Comparison of ENCODE assay signal across 1 cellular context in genomic region chr4:70839537-70840093, GRCh38.
TF ChIP-seq lines count a peak whose summit lies in the region.

GRSF1 (minus strand) TSS chr4:70839890; CDS start chr4:70839827, 63 bp downstream.

TF ChIP-seq in HepG2, 621 proteins besides CTCF, POLR2A, EP300 and RAD21 (continued from another document and continues in another):
- TF ChIP-seq RERE (CRISPR knock-in tag; IDR thresholded peaks at IDR 0.05; ENCODE audit: low read depth) (no peak), CEBPB (IDR thresholded peaks at IDR 0.05; ENCODE audit: borderline replicate concordance, low read depth, low read length) (no peak), RNF2 (conservative IDR thresholded peaks at IDR 0.05; ENCODE audit: low read depth) (no peak), REPIN1 (CRISPR knock-in tag; IDR thresholded peaks at IDR 0.05; ENCODE audit: borderline replicate concordance, low read depth) (peak; percentile 58; the same call in 1 of the 2 replicates), TSC22D2 (CRISPR knock-in tag; IDR thresholded peaks at IDR 0.05; ENCODE audit: borderline replicate concordance) (no peak), ZNF253 (CRISPR knock-in tag; IDR thresholded peaks at IDR 0.05; ENCODE audit: borderline replicate concordance) (0 out of 2 replicates have a peak, but pooled peaks have one; percentile 29), MYNN (CRISPR knock-in tag; IDR thresholded peaks at IDR 0.05; ENCODE audit: low read depth) (no peak), NR1H2 (CRISPR knock-in tag; IDR thresholded peaks at IDR 0.05; ENCODE audit: borderline replicate concordance, low read depth) (no peak), CREB1 (IDR thresholded peaks at IDR 0.05) (no peak), CREB1 (CRISPR knock-in tag; IDR thresholded peaks at IDR 0.05) (no peak), ZNF251 (CRISPR knock-in tag; IDR thresholded peaks at IDR 0.05) (no peak), DNMT3B (CRISPR knock-in tag; conservative IDR thresholded peaks at IDR 0.05) (no peak), NCOA2 (CRISPR knock-in tag; IDR thresholded peaks at IDR 0.05) (0 out of 2 replicates have a peak, but pooled peaks have one; percentile 18), EEA1 (CRISPR knock-in tag; IDR thresholded peaks at IDR 0.05; ENCODE audit: borderline replicate concordance) (no peak), LCORL (IDR thresholded peaks at IDR 0.05) (no peak), LCORL (CRISPR knock-in tag; IDR thresholded peaks at IDR 0.05) (no peak; the same call in 1 of the 2 replicates), AGO2 (optimal IDR thresholded peaks at IDR 0.05; ENCODE audit: low read depth, low read length) (peak; percentile 1), ZNF878 (CRISPR knock-in tag; IDR thresholded peaks at IDR 0.05) (no peak), RXRB (CRISPR knock-in tag; IDR thresholded peaks at IDR 0.05; ENCODE audit: borderline replicate concordance) (no peak; the same call in 1 of the 2 replicates), SNAPC5 (CRISPR knock-in tag; IDR thresholded peaks at IDR 0.05; ENCODE audit: borderline replicate concordance) (no peak), ZNF788 (CRISPR knock-in tag; IDR thresholded peaks at IDR 0.05; ENCODE audit: borderline replicate concordance) (peak; percentile 49; the same call in 1 of the 2 replicates), CENPX (CRISPR knock-in tag; IDR thresholded peaks at IDR 0.05) (no peak), YEATS4 (CRISPR knock-in tag; IDR thresholded peaks at IDR 0.05; ENCODE audit: borderline replicate concordance) (no peak), ARID4A (CRISPR knock-in tag; IDR thresholded peaks at IDR 0.05; ENCODE audit: borderline replicate concordance) (peak; percentile 34; the same call in 1 of the 2 replicates), JDP2 (CRISPR knock-in tag; IDR thresholded peaks at IDR 0.05; ENCODE audit: borderline replicate concordance) (no peak), ZNF616 (CRISPR knock-in tag; IDR thresholded peaks at IDR 0.05; ENCODE audit: low read depth) (no peak; the same call in 1 of the 2 replicates), PHF5A (CRISPR knock-in tag; IDR thresholded peaks at IDR 0.05; ENCODE audit: low read depth, unreplicated experiment) (no peak), HNF1B (CRISPR knock-in tag; IDR thresholded peaks at IDR 0.05) (no peak), GLI4 (CRISPR knock-in tag; IDR thresholded peaks at IDR 0.05; ENCODE audit: borderline replicate concordance) (no peak), ZNF234 (CRISPR knock-in tag; conservative IDR thresholded peaks at IDR 0.05) (no peak), PATZ1 (CRISPR knock-in tag; IDR thresholded peaks at IDR 0.05) (peak; percentile 63; the same call in 1 of the 2 replicates), CSRNP1 (CRISPR knock-in tag; IDR thresholded peaks at IDR 0.05) (0 out of 2 replicates have a peak, but pooled peaks have one; percentile 51), MAZ (IDR thresholded peaks at IDR 0.05; ENCODE audit: borderline replicate concordance, low read depth, low read length) (peak; percentile 59; the same call in 1 of the 2 replicates), MAZ (CRISPR knock-in tag; IDR thresholded peaks at IDR 0.05; ENCODE audit: low read depth) (no peak; the same call in 1 of the 2 replicates), BCLAF1 (IDR thresholded peaks at IDR 0.05) (no peak), ZNF333 (CRISPR knock-in tag; IDR thresholded peaks at IDR 0.05; ENCODE audit: borderline replicate concordance) (peak; percentile 44; the same call in 1 of the 2 replicates), SMAD9 (CRISPR knock-in tag; IDR thresholded peaks at IDR 0.05) (no peak), ZNF296 (CRISPR knock-in tag; conservative IDR thresholded peaks at IDR 0.05) (no peak), KLF11 (CRISPR knock-in tag; IDR thresholded peaks at IDR 0.05) (0 out of 2 replicates have a peak, but pooled peaks have one; percentile 40), CCAR2 (optimal IDR thresholded peaks at IDR 0.05; ENCODE audit: low read depth, low read length) (no peak), ZFY (CRISPR knock-in tag; IDR thresholded peaks at IDR 0.05) (peak; percentile 78)
- TF ChIP-seq, protein P1, sequence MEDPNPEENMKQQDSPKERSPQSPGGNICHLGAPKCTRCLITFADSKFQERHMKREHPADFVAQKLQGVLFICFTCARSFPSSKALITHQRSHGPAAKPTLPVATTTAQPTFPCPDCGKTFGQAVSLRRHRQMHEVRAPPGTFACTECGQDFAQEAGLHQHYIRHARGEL (CRISPR knock-in tag; IDR thresholded peaks at IDR 0.05): no peak
- TF ChIP-seq, protein P2, sequence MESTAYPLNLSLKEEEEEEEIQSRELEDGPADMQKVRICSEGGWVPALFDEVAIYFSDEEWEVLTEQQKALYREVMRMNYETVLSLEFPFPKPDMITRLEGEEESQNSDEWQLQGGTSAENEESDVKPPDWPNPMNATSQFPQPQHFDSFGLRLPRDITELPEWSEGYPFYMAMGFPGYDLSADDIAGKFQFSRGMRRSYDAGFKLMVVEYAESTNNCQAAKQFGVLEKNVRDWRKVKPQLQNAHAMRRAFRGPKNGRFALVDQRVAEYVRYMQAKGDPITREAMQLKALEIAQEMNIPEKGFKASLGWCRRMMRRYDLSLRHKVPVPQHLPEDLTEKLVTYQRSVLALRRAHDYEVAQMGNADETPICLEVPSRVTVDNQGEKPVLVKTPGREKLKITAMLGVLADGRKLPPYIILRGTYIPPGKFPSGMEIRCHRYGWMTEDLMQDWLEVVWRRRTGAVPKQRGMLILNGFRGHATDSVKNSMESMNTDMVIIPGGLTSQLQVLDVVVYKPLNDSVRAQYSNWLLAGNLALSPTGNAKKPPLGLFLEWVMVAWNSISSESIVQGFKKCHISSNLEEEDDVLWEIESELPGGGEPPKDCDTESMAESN (CRISPR knock-in tag; conservative IDR thresholded peaks at IDR 0.05): no peak; the same call in 1 of the 2 replicates
